In the genomic region with DNA sequence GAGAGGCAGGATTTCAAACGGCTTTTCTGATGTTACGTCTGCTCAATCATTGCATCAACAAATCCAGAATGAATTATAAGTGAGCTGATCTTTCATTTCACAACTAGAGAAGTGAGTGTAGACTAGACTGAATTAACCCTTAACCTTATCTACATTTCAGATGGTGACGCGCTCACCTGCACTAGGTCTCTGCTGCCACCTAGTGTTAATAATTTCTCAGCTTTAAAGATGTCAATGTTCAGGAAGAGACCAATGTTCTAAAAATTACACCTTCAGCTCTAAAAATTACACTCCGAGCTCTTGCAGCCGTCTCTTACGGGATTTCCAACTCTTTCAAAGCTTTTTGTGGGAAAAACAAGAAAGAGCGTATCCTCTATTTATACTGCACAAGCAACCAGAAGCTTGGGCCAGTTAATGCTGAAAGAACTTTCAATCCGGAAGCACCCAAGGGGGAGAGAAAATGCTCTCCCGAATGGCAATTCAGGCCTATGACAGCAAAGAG, we compare ENCODE assay signal across 9 cellular contexts.
DNase-seq lines count a peak whose midpoint lies in the region; ATAC-seq and TF ChIP-seq lines count a peak whose summit lies in the region.
"Had no signal": no experiment of that assay in that cellular context is flagged by ENCODE, and none has a peak within 500 bp of the region (broad histone marks: within the 10 kb centered on the region; RNA-seq: fewer than 3 reads in every experiment).

No MANE protein-coding gene starts in this region.

- DNase-seq in CD8-positive, alpha-beta T cell = no peak
- peak; percentile 80 for DNase-seq in GM13977 (ENCODE audit: low spot score)
- DNase-seq in NOMO-1 treated with DMSO at 0.1 percent for 48 hours (lab: John Stamatoyannopoulos, UW; ENCODE audit: unreplicated experiment) = peak; percentile 59
- no peak for DNase-seq in coronary artery (ENCODE audit: low spot score)
- peak; percentile 54 for DNase-seq in mesendoderm
- no peak for DNase-seq in MG63
- no peak for DNase-seq in SKM-1 treated with dmso at 0.1 percent for 144 hours (lab: John Stamatoyannopoulos, UW; ENCODE audit: unreplicated experiment)

- H3K9me3 ChIP-seq in CD8-positive, alpha-beta T cell (ENCODE audit: low read length) = no peaks in the 10 kb centered on the region
- H3K9me3 ChIP-seq in MG63 = no peaks in the 10 kb centered on the region

- POLR2A ChIA-PET in CD8-positive, alpha-beta T cell (lab: Charles Lee) = interaction anchor here (0.6 kb wide), 1 partner anchor 630 kb away, joined by 4 read pairs; no protein-coding TSS in a partner anchor

- H4K5ac ChIP-seq in mesendoderm (ENCODE audit: low read length) = no peak overlapping the region

- H3K4me1 ChIP-seq in CD8-positive, alpha-beta T cell (ENCODE audit: insufficient read depth, low read length) = peaks cover 6% of the 10 kb centered on the region
- no peaks in the 10 kb centered on the region for H3K4me1 ChIP-seq in mesendoderm (ENCODE audit: control insufficient read depth, low read depth, low read length)

- H3K79me2 ChIP-seq in mesendoderm (ENCODE audit: control insufficient read depth, insufficient read depth, low read length) = no peaks in the 10 kb centered on the region

- H3K9ac ChIP-seq in mesendoderm (ENCODE audit: low read length) = no peak overlapping the region

- no peaks in the 10 kb centered on the region for H3K79me1 ChIP-seq in mesendoderm (ENCODE audit: low read length)

- H3K23ac ChIP-seq in mesendoderm (ENCODE audit: low read length) = no peak overlapping the region

- H3K18ac ChIP-seq in mesendoderm (ENCODE audit: low read length) = no peak overlapping the region

- no peaks in the 10 kb centered on the region for H3K9me3 Mint-ChIP-seq in CD8-positive, alpha-beta T cell
- H3K9me3 Mint-ChIP-seq: T-cell had no signal

- no peak overlapping the region for H2AK5ac ChIP-seq in mesendoderm (ENCODE audit: low read length)

- ATAC-seq in CD8-positive, alpha-beta T cell = no peak
- ATAC-seq in HG03565 (IDR thresholded peaks at IDR 0.05; ENCODE audit: unreplicated experiment) = peak; percentile 61
- ATAC-seq: T-cell had no signal

- no peak overlapping the region for H3K27ac Mint-ChIP-seq in CD8-positive, alpha-beta T cell
- H3K27ac Mint-ChIP-seq: T-cell had no signal

- CTCF ChIA-PET in CD8-positive, alpha-beta T cell (lab: Charles Lee) = interaction anchor here (0.7 to 4.1 kb wide), 18 partner anchors 8 to 164 kb away, joined by 3 to 21 read pairs (median 6); no protein-coding TSS in a partner anchor

- no peaks in the 10 kb centered on the region for H3K27me3 Mint-ChIP-seq in CD8-positive, alpha-beta T cell (ENCODE audit: low read depth)
- H3K27me3 Mint-ChIP-seq: T-cell had no signal

- H4K8ac ChIP-seq in mesendoderm (ENCODE audit: low read depth, low read length) = no peak overlapping the region

- intact Hi-C loops in CD8-positive, alpha-beta T cell (cut with DNase I, micrococcal nuclease) = loop anchor here (1.0 kb wide), 1 partner anchor 153 kb away; no protein-coding TSS in a partner anchor

- no peak overlapping the region for H3K56ac ChIP-seq in mesendoderm (ENCODE audit: low read length)

- H3K4me1 Mint-ChIP-seq in CD8-positive, alpha-beta T cell (ENCODE audit: low read depth) = peaks cover 11% of the 10 kb centered on the region

- no peaks in the 10 kb centered on the region for H3K36me3 Mint-ChIP-seq in CD8-positive, alpha-beta T cell
- H3K36me3 Mint-ChIP-seq: T-cell had no signal

- no peak overlapping the region for H3K4me3 ChIP-seq in CD8-positive, alpha-beta T cell (ENCODE audit: low read depth, low read length)
- H3K4me3 ChIP-seq in coronary artery (no peak overlapping the region), mesendoderm (ENCODE audit: low read length) (no peak overlapping the region), MG63 (no peak overlapping the region)

- H3K4me3 Mint-ChIP-seq in CD8-positive, alpha-beta T cell = no peak overlapping the region
- H3K4me3 Mint-ChIP-seq: T-cell had no signal

- no peak overlapping the region for H3K4ac ChIP-seq in mesendoderm (ENCODE audit: low read depth, low read length)

- H2BK15ac ChIP-seq in mesendoderm (replicated peaks; ENCODE audit: low read depth) = no peak overlapping the region

- no peaks in the 10 kb centered on the region for H3K27me3 ChIP-seq in CD8-positive, alpha-beta T cell (ENCODE audit: insufficient read depth, low read length)
- no peaks in the 10 kb centered on the region for H3K27me3 ChIP-seq in mesendoderm (ENCODE audit: insufficient read depth, low read length, poor library complexity)
- H3K27me3 ChIP-seq in MG63 = no peaks in the 10 kb centered on the region

- no peak overlapping the region for H3K4me2 ChIP-seq in mesendoderm (ENCODE audit: low read length)

- no peaks in the 10 kb centered on the region for H3K36me3 ChIP-seq in CD8-positive, alpha-beta T cell (ENCODE audit: insufficient read depth, low read length)
- H3K36me3 ChIP-seq in mesendoderm (ENCODE audit: control insufficient read depth, insufficient read depth, low read length) (no peaks in the 10 kb centered on the region), MG63 (no peaks in the 10 kb centered on the region)

- in situ Hi-C loops in GM13977 (cut with MboI; ENCODE audit: low pct_unique_long_range_greater_than_20kb, low sequenced_read_pairs, unreplicated experiment) = no loop called here

- TF ChIP-seq CTCF in CD8-positive, alpha-beta T cell (IDR thresholded peaks at IDR 0.05) = peak; percentile 47
- peak; percentile 73 for TF ChIP-seq CTCF in GM13977 (IDR thresholded peaks at IDR 0.05; ENCODE audit: extremely low read depth, insufficient read depth, missing control alignments)
- TF ChIP-seq CTCF in coronary artery (IDR thresholded peaks at IDR 0.05) = peak; percentile 66

- no peak overlapping the region for H3K27ac ChIP-seq in CD8-positive, alpha-beta T cell (ENCODE audit: low read depth, low read length)
- H3K27ac ChIP-seq in coronary artery (no peak overlapping the region), mesendoderm (ENCODE audit: low read depth, low read length) (no peak overlapping the region)

- H2BK5ac ChIP-seq in mesendoderm (ENCODE audit: low read length) = no peak overlapping the region

- no peak overlapping the region for H2BK120ac ChIP-seq in mesendoderm (ENCODE audit: low read depth, low read length)

- no CpG with 5 or more reads among the region's 10 CpGs for WGBS in mesendoderm (ENCODE audit: extremely low coverage, insufficient coverage, low lambda C conversion rate)

Comparison
In these comparisons a context has a peak if more than half of its experiments do, and no peak if none do; other contexts are left out.
1. DNase-seq: peak in GM13977 (single experiment), NOMO-1 treated with DMSO at 0.1 percent for 48 hours (single experiment) and mesendoderm (single experiment); none in CD8-positive, alpha-beta T cell (0 of 7), coronary artery (single experiment), MG63 (single experiment) and SKM-1 treated with dmso at 0.1 percent for 144 hours (single experiment).
2. Peak in every context shown above with its lines, with median percentiles within 50 percentile points of each other: CTCF ChIP-seq.